10 cellular contexts compared by ENCODE assay signal in genomic region chr10:24720096-24720495, GRCh38. TPM values are rescaled to one million over a fixed set of nuclear protein-coding genes. Genes with fewer than 3 reads are reported as not detected.
DNase-seq lines count a peak whose midpoint lies in the region; ATAC-seq and TF ChIP-seq lines count a peak whose summit lies in the region.
"Had no signal": no experiment of that assay in that cellular context is flagged by ENCODE, and none has a peak within 500 bp of the region (broad histone marks: within the 10 kb centered on the region; RNA-seq: fewer than 3 reads in every experiment).

No MANE protein-coding gene starts in this region.

- TF ChIP-seq CTCF in WI38 (IDR thresholded peaks at IDR 0.05; ENCODE audit: low read depth, low read length) = no peak
- TF ChIP-seq CTCF in foreskin fibroblast (IDR thresholded peaks at IDR 0.05; ENCODE audit: low read depth, low read length) = no peak
- TF ChIP-seq CTCF in retinal pigment epithelial cell (conservative IDR thresholded peaks at IDR 0.05; ENCODE audit: low read depth, low read length) = no peak

- ATAC-seq in HG02642 (IDR thresholded peaks at IDR 0.05; ENCODE audit: poor library complexity, unreplicated experiment) = no peak
- ATAC-seq: mucosa of descending colon had no signal

- in situ Hi-C loops in G401 (cut with HindIII; ENCODE audit: low sequenced_read_pairs) = no loop called here

- DNase-seq in G401 (ENCODE audit: low spot score) = peak; percentile 93
- no peak for DNase-seq in foreskin fibroblast
- DNase-seq in retinal pigment epithelial cell (ENCODE audit: low read depth) = no peak
- no peak for DNase-seq in islet precursor cell
- no peak for DNase-seq in EL
- no peak for DNase-seq in A172 (ENCODE audit: low spot score)
- DNase-seq: activated CD4-positive, alpha-beta T cell treated with anti-CD3 and anti-CD28 coated beads for 4 hours; mucosa of descending colon had no signal

- H3K4me3 ChIP-seq in WI38 (ENCODE audit: low read depth, low read length) (peak overlapping the region; percentile 90), foreskin fibroblast (ENCODE audit: low read depth in 1 of 2, low read length in 2 of 2) (peak overlapping the region; percentile 74 to 85), retinal pigment epithelial cell (ENCODE audit: low read length) (peak overlapping the region; percentile 44)
- H3K4me3 ChIP-seq: mucosa of descending colon had no signal

RNA-seq across cellular contexts. Expression of gene ARHGAP21, which starts 3.6 kb away (rescaled TPM):
- total RNA-seq in G401 (2014; rRNA removed; shearing (Covaris generic)) = 13.4 and 21.5 TPM in 2 replicates
- total RNA-seq in A172 (2014; rRNA removed; shearing (Covaris generic)) = 45.4 and 56.2 TPM in 2 replicates
